ENCODE assay signal across 2 cellular contexts in genomic region chr16:46894011-46894672, GRCh38.
TF ChIP-seq lines count a peak whose summit lies in the region.

No MANE protein-coding gene starts in this region.

TF ChIP-seq in GM23338, 12 proteins besides CTCF, POLR2A, EP300 and RAD21 (continued from another document):
- TF ChIP-seq ETS1 (IDR thresholded peaks at IDR 0.05) (no peak), POLR2AphosphoS5 (IDR thresholded peaks at IDR 0.05; ENCODE audit: low read depth) (no peak; the same call in 1 of the 2 replicates), REST (IDR thresholded peaks at IDR 0.05; ENCODE audit: unreplicated experiment) (no peak), ZNF331 (CRISPR knock-in tag; IDR thresholded peaks at IDR 0.05; ENCODE audit: low read depth) (no peak), CREB1 (CRISPR knock-in tag; IDR thresholded peaks at IDR 0.05; ENCODE audit: low read depth) (no peak)

TF ChIP-seq in HepG2, 621 proteins besides CTCF, POLR2A, EP300 and RAD21 (continued from another document and continues in another):
- TF ChIP-seq NFAT5 (CRISPR knock-in tag; IDR thresholded peaks at IDR 0.05) (0 out of 2 replicates have a peak, but pooled peaks have one; percentile 37), PRPF4 (IDR thresholded peaks at IDR 0.05; ENCODE audit: low read depth, low read length, poor library complexity, severe bottlenecking) (peak; percentile 47), MXD1 (CRISPR knock-in tag; IDR thresholded peaks at IDR 0.05) (peak; percentile 53; the same call in 1 of the 2 replicates), ZNF101 (CRISPR knock-in tag; IDR thresholded peaks at IDR 0.05; ENCODE audit: borderline replicate concordance, low read depth) (no peak), ZNF749 (CRISPR knock-in tag; IDR thresholded peaks at IDR 0.05; ENCODE audit: borderline replicate concordance) (no peak), KDM2A (CRISPR knock-in tag; IDR thresholded peaks at IDR 0.05; ENCODE audit: borderline replicate concordance, low read depth) (no peak; the same call in 1 of the 2 replicates), ZMYM2 (CRISPR knock-in tag; IDR thresholded peaks at IDR 0.05) (no peak), ARHGAP35 (CRISPR knock-in tag; IDR thresholded peaks at IDR 0.05; ENCODE audit: borderline replicate concordance) (no peak), ZNF687 (CRISPR knock-in tag; IDR thresholded peaks at IDR 0.05) (peak; percentile 50), RBFOX2 (IDR thresholded peaks at IDR 0.05; ENCODE audit: low read depth, low read length) (peak; percentile 59), FOXA3 (CRISPR knock-in tag; IDR thresholded peaks at IDR 0.05) (no peak), MEF2D (CRISPR knock-in tag; IDR thresholded peaks at IDR 0.05) (0 out of 2 replicates have a peak, but pooled peaks have one; percentile 8), ZNF503 (CRISPR knock-in tag; IDR thresholded peaks at IDR 0.05) (no peak), KDM5B (CRISPR knock-in tag; IDR thresholded peaks at IDR 0.05; ENCODE audit: borderline replicate concordance) (peak; percentile 48; the same call in 1 of the 2 replicates), AHDC1 (CRISPR knock-in tag; IDR thresholded peaks at IDR 0.05; ENCODE audit: borderline replicate concordance) (no peak), MXD4 (CRISPR knock-in tag; IDR thresholded peaks at IDR 0.05) (0 out of 2 replicates have a peak, but pooled peaks have one; percentile 7), NCOA2 (CRISPR knock-in tag; IDR thresholded peaks at IDR 0.05) (no peak), ZNF337 (CRISPR knock-in tag; IDR thresholded peaks at IDR 0.05; ENCODE audit: borderline replicate concordance, low read depth) (no peak), NR0B2 (CRISPR knock-in tag; IDR thresholded peaks at IDR 0.05) (no peak), TEAD3 (CRISPR knock-in tag; optimal IDR thresholded peaks at IDR 0.05; ENCODE audit: borderline replicate concordance) (no peak), ETV5 (CRISPR knock-in tag; IDR thresholded peaks at IDR 0.05; ENCODE audit: borderline replicate concordance) (no peak), ZNF839 (CRISPR knock-in tag; IDR thresholded peaks at IDR 0.05; ENCODE audit: borderline replicate concordance) (0 out of 2 replicates have a peak, but pooled peaks have one; percentile 81), JUN (CRISPR knock-in tag; IDR thresholded peaks at IDR 0.05) (no peak), AFF4 (CRISPR knock-in tag; IDR thresholded peaks at IDR 0.05) (no peak), ZNF557 (CRISPR knock-in tag; IDR thresholded peaks at IDR 0.05) (no peak), ZBTB3 (CRISPR knock-in tag; IDR thresholded peaks at IDR 0.05; ENCODE audit: borderline replicate concordance, low read depth) (no peak), MYPOP (CRISPR knock-in tag; IDR thresholded peaks at IDR 0.05) (no peak), ZNF564 (CRISPR knock-in tag; IDR thresholded peaks at IDR 0.05) (no peak), ZNF317 (CRISPR knock-in tag; IDR thresholded peaks at IDR 0.05) (no peak)
